1 cellular context compared by ENCODE assay signal in the genomic region with DNA sequence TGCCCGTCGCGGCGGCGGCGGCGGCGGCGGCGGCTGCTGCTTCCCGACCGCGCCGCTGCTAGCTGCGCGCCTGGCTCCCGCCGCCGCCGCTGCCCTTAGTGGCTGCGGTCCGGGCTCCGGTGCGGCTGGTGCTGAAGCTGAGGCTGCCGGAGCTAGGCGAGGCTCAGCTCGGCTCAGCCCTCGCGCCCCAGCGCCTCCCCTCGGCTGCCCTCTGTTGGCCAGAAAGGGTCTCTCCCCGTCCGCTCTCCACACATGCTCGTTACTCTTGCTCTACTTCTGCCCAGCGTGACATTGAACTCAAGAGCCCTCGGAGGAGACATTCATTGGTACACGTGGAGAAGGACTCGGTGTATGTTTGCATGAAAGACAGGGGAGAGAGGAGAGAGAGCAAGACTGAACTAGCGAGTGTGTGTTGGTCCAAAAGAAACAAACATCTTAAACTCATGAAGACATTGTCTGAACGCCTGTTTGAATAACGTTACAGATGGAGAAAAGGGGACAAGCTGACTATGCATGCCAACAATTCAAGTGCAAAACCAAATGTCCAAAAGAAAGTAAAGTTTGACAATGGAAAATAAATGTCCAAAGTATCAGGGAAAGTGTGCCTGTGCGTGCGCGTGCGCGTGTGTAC.
TF ChIP-seq lines count a peak whose summit lies in the region.

TSS of gene HCN1 (minus strand) at position 175 of the 631 bp plus-strand sequence.

TF ChIP-seq in WTC11, 78 proteins besides CTCF, POLR2A, EP300 and RAD21 (continued from another document):
- TF ChIP-seq AR (CRISPR knock-in tag; IDR thresholded peaks at IDR 0.05) (no peak), ZNF263 (CRISPR knock-in tag; IDR thresholded peaks at IDR 0.05; ENCODE audit: low read depth) (no peak), NR1H2 (CRISPR knock-in tag; IDR thresholded peaks at IDR 0.05) (no peak), ZSCAN18 (CRISPR knock-in tag; IDR thresholded peaks at IDR 0.05) (no peak), ATF6 (CRISPR knock-in tag; IDR thresholded peaks at IDR 0.05) (no peak), TEAD4 (CRISPR knock-in tag; IDR thresholded peaks at IDR 0.05) (no peak), TCF7 (CRISPR knock-in tag; IDR thresholded peaks at IDR 0.05; ENCODE audit: low read depth) (no peak), ZBTB21 (CRISPR knock-in tag; IDR thresholded peaks at IDR 0.05; ENCODE audit: borderline replicate concordance) (0 out of 2 replicates have a peak, but pooled peaks have one; percentile 70)
- TF ChIP-seq, protein P1, sequence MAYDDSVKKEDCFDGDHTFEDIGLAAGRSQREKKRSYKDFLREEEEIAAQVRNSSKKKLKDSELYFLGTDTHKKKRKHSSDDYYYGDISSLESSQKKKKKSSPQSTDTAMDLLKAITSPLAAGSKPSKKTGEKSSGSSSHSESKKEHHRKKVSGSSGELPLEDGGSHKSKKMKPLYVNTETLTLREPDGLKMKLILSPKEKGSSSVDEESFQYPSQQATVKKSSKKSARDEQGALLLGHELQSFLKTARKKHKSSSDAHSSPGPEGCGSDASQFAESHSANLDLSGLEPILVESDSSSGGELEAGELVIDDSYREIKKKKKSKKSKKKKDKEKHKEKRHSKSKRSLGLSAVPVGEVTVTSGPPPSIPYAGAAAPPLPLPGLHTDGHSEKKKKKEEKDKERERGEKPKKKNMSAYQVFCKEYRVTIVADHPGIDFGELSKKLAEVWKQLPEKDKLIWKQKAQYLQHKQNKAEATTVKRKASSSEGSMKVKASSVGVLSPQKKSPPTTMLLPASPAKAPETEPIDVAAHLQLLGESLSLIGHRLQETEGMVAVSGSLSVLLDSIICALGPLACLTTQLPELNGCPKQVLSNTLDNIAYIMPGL (CRISPR knock-in tag; IDR thresholded peaks at IDR 0.05): peak; percentile 86; the same call in 1 of the 2 replicates
- TF ChIP-seq, protein P2, sequence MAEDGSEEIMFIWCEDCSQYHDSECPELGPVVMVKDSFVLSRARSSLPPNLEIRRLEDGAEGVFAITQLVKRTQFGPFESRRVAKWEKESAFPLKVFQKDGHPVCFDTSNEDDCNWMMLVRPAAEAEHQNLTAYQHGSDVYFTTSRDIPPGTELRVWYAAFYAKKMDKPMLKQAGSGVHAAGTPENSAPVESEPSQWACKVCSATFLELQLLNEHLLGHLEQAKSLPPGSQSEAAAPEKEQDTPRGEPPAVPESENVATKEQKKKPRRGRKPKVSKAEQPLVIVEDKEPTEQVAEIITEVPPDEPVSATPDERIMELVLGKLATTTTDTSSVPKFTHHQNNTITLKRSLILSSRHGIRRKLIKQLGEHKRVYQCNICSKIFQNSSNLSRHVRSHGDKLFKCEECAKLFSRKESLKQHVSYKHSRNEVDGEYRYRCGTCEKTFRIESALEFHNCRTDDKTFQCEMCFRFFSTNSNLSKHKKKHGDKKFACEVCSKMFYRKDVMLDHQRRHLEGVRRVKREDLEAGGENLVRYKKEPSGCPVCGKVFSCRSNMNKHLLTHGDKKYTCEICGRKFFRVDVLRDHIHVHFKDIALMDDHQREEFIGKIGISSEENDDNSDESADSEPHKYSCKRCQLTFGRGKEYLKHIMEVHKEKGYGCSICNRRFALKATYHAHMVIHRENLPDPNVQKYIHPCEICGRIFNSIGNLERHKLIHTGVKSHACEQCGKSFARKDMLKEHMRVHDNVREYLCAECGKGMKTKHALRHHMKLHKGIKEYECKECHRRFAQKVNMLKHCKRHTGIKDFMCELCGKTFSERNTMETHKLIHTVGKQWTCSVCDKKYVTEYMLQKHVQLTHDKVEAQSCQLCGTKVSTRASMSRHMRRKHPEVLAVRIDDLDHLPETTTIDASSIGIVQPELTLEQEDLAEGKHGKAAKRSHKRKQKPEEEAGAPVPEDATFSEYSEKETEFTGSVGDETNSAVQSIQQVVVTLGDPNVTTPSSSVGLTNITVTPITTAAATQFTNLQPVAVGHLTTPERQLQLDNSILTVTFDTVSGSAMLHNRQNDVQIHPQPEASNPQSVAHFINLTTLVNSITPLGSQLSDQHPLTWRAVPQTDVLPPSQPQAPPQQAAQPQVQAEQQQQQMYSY (CRISPR knock-in tag; IDR thresholded peaks at IDR 0.05): no peak
TF ChIP-seq in WTC11: peak in this region for 3.
